In genomic region chr11:133987221-133987620, GRCh38 we compare ENCODE assay signal across 27 cellular contexts.
"Had no signal": no experiment of that assay in that cellular context is flagged by ENCODE, and none has a peak within 500 bp of the region (broad histone marks: within the 10 kb centered on the region; RNA-seq: fewer than 3 reads in every experiment).

No MANE protein-coding gene starts in this region.

- H3K4me1 ChIP-seq: lower lobe of right lung, stomach, testis, thyroid gland, transverse colon, upper lobe of left lung, vagina had no signal

- H3K27ac Mint-ChIP-seq: natural killer cell treated with Interleukin-12 subunit alpha and Interleukin-12 subunit beta and Interleukin-15 and Interleukin-18, amount 100 ng/mL, for 72 hours; progenitor cell of endocrine pancreas; stimulated activated naive B cell treated with anti-CD40 and anti-IgM and Interleukin-4, amounts not matched to agents 10 μg/mL and 1 μg/mL and 100 μg/mL, for 72 hours had no signal

- H3K27me3 ChIP-seq: ovary, testis, thyroid gland, transverse colon, upper lobe of left lung, vagina had no signal

- H3K36me3 Mint-ChIP-seq: naive thymus-derived CD4-positive, alpha-beta T cell; natural killer cell treated with Interleukin-12 subunit alpha and Interleukin-12 subunit beta and Interleukin-15 and Interleukin-18, amount 100 ng/mL, for 72 hours; stimulated activated naive B cell treated with anti-CD40 and anti-IgM and Interleukin-4, amounts not matched to agents 10 μg/mL and 1 μg/mL and 100 μg/mL, for 72 hours had no signal

- H3K4me3 Mint-ChIP-seq: naive thymus-derived CD4-positive, alpha-beta T cell; natural killer cell treated with Interleukin-12 subunit alpha and Interleukin-12 subunit beta and Interleukin-15 and Interleukin-18, amount 100 ng/mL, for 72 hours; stimulated activated naive B cell treated with anti-CD40 and anti-IgM and Interleukin-4, amounts not matched to agents 10 μg/mL and 1 μg/mL and 100 μg/mL, for 72 hours had no signal

- ATAC-seq: left cardiac atrium; left lobe of liver; lower lobe of right lung; mucosa of descending colon; naive thymus-derived CD4-positive, alpha-beta T cell; natural killer cell treated with Interleukin-12 subunit alpha and Interleukin-12 subunit beta and Interleukin-15 and Interleukin-18, amount 100 ng/mL, for 72 hours; right cardiac atrium; sciatic nerve; stimulated activated naive B cell treated with anti-CD40 and anti-IgM and Interleukin-4, amounts not matched to agents 10 μg/mL and 1 μg/mL and 100 μg/mL, for 72 hours; stimulated activated naive CD8-positive, alpha-beta T cell treated with anti-CD3 and anti-CD28 coated beads, Interleukin-15, Interleukin-2, amounts not matched to agents 100 U/mL and 50 U/mL, for 24 hours had no signal

- H3K36me3 ChIP-seq: lower lobe of right lung, ovary, stomach, thyroid gland, transverse colon, upper lobe of left lung, vagina had no signal

- H3K4me1 Mint-ChIP-seq: stimulated activated naive B cell treated with anti-CD40 and anti-IgM and Interleukin-4, amounts not matched to agents 10 μg/mL and 1 μg/mL and 100 μg/mL, for 72 hours had no signal

- H3K9me3 Mint-ChIP-seq: naive thymus-derived CD4-positive, alpha-beta T cell; natural killer cell treated with Interleukin-12 subunit alpha and Interleukin-12 subunit beta and Interleukin-15 and Interleukin-18, amount 100 ng/mL, for 72 hours; stimulated activated naive B cell treated with anti-CD40 and anti-IgM and Interleukin-4, amounts not matched to agents 10 μg/mL and 1 μg/mL and 100 μg/mL, for 72 hours had no signal

- DNase-seq: hippocampal formation; kidney glomerular epithelial cell; left cardiac atrium; lower lobe of right lung; mammary epithelial cell; midbrain; mucosa of descending colon; naive thymus-derived CD4-positive, alpha-beta T cell; ovary; stimulated activated CD4-positive, alpha-beta T cell treated with anti-CD3 and anti-CD28 coated beads, Interleukin-12 subunit alpha, Interleukin-12 subunit beta, amount 100 ng/mL, for 4 hours; stimulated activated CD4-positive, alpha-beta T cell treated with anti-CD3 and anti-CD28 coated beads, Interleukin-15, amount 100 ng/mL, for 24 hours; stimulated activated CD4-positive, alpha-beta T cell treated with anti-CD3 and anti-CD28 coated beads, Interleukin-2, amount 100 ng/mL, for 24 hours; stimulated activated CD4-positive, alpha-beta T cell treated with anti-CD3 and anti-CD28 coated beads, Interleukin-4, amount 100 ng/mL, for 1 hour; stimulated activated naive B cell treated with anti-CD40 and anti-IgM and Interleukin-4, amounts not matched to agents 10 μg/mL and 1 μg/mL and 100 μg/mL, for 72 hours; stimulated activated naive CD8-positive, alpha-beta T cell treated with anti-CD3 and anti-CD28 coated beads, Interleukin-15, Interleukin-2, amounts not matched to agents 100 U/mL and 50 U/mL, for 24 hours; stomach; testis; thyroid gland; transverse colon; upper lobe of left lung had no signal

- H3K4me3 ChIP-seq: lower lobe of right lung, mucosa of descending colon, ovary, skin epidermis, stomach, testis, thyroid gland, transverse colon, upper lobe of left lung, vagina had no signal

- H3K27ac ChIP-seq: lower lobe of right lung, ovary, skin epidermis, stomach, testis, thyroid gland, transverse colon, upper lobe of left lung, vagina had no signal

- H3K9me3 ChIP-seq: lower lobe of right lung, mucosa of descending colon, ovary, stomach, testis, thyroid gland, transverse colon, upper lobe of left lung, vagina had no signal
